In genomic region chr7:116732788-116733709, GRCh38 we compare ENCODE assay signal across 26 cellular contexts.
DNase-seq lines count a peak whose midpoint lies in the region; ATAC-seq and TF ChIP-seq lines count a peak whose summit lies in the region.
"Had no signal": no experiment of that assay in that cellular context is flagged by ENCODE, and none has a peak within 500 bp of the region (broad histone marks: within the 10 kb centered on the region; RNA-seq: fewer than 3 reads in every experiment).

No MANE protein-coding gene starts in this region.

- peak overlapping the region; percentile 60 for H3K9ac ChIP-seq in Karpas-422 (ENCODE audit: low read length)
- no peak overlapping the region for H3K9ac ChIP-seq in PC-3 (ENCODE audit: low read length)
- peak overlapping the region; percentile 60 for H3K9ac ChIP-seq in skeletal muscle satellite cell (ENCODE audit: low read depth, low read length)
- H3K9ac ChIP-seq: SK-N-SH had no signal

- H4K20me1 ChIP-seq in Karpas-422 (ENCODE audit: insufficient read depth, low read depth, low read length), result no peaks in the 10 kb centered on the region
- H4K20me1 ChIP-seq in PC-3 (ENCODE audit: low read length), result peaks cover 17% of the 10 kb centered on the region

- DNase-seq in Karpas-422 (peak; percentile 83), PC-3 (no peak), right lobe of liver (no peak), DMS53 treated with DMSO at 0.1 percent for 48 hours (lab: John Stamatoyannopoulos, UW; ENCODE audit: unreplicated experiment) (no peak), HCEC 1CT (no peak), uterus (no peak)
- DNase-seq: C1 segment of cervical spinal cord; Caco-2; CD4-positive, alpha-beta memory T cell; DMS 273 treated with DMSO at 0.1 percent for 48 hours; DMS79 treated with DMSO at 0.1 percent for 48 hours; GF-D8; HFFc6; IMR-90; KG1; NCI-H1105; NCI-H1436 treated with DMSO at 0.1 percent for 48 hours; NCI-H187 treated with DMSO at 0.1 percent for 48 hours; NCI-H446; NCI-H524 treated with DMSO at 0.1 percent for 48 hours; OCI-M1; SIG-M5; SK-N-SH; SW 1271 had no signal

- H2AFZ ChIP-seq in Karpas-422 (ENCODE audit: low read length) (no peak overlapping the region), PC-3 (ENCODE audit: low read length) (no peak overlapping the region)

- H3K9me2 ChIP-seq in Karpas-422 (replicated peaks; ENCODE audit: insufficient read depth, low read length) (no peaks in the 10 kb centered on the region), PC-3 (replicated peaks; ENCODE audit: low read length) (no peaks in the 10 kb centered on the region)
- H3K9me2 ChIP-seq: SK-N-SH had no signal

- POLR2A ChIA-PET in PC-3 (lab: Charles Lee; ENCODE audit: unreplicated experiment), result no interaction called here

- TF ChIP-seq CTCF in PC-3 (conservative IDR thresholded peaks at IDR 0.05; ENCODE audit: low read depth, low read length) (no peak), right lobe of liver (IDR thresholded peaks at IDR 0.05) (no peak), uterus (IDR thresholded peaks at IDR 0.05) (no peak)

- H3K9me3 ChIP-seq in Karpas-422 (ENCODE audit: low read length) (no peaks in the 10 kb centered on the region), PC-3 (ENCODE audit: low read length) (no peaks in the 10 kb centered on the region), right lobe of liver (no peaks in the 10 kb centered on the region), skeletal muscle satellite cell (replicated peaks; ENCODE audit: low read length) (no peaks in the 10 kb centered on the region), uterus (no peaks in the 10 kb centered on the region)
- H3K9me3 ChIP-seq: Caco-2, SK-N-SH had no signal

- H3K27me3 ChIP-seq in Karpas-422 (ENCODE audit: low read length), result no peaks in the 10 kb centered on the region
- H3K27me3 ChIP-seq in PC-3 (ENCODE audit: low read length), result no peaks in the 10 kb centered on the region
- H3K27me3 ChIP-seq in right lobe of liver, result no peaks in the 10 kb centered on the region
- H3K27me3 ChIP-seq in skeletal muscle satellite cell (ENCODE audit: control insufficient read depth, insufficient read depth, low read length), result no peaks in the 10 kb centered on the region
- no peaks in the 10 kb centered on the region for H3K27me3 ChIP-seq in uterus

- H3K4me1 ChIP-seq in Karpas-422 (ENCODE audit: low read length), result peaks cover 99% of the 10 kb centered on the region
- H3K4me1 ChIP-seq in PC-3 (ENCODE audit: insufficient read depth, low read length), result peaks cover 22% of the 10 kb centered on the region
- H3K4me1 ChIP-seq in right lobe of liver, result peaks cover 0 to 49% (median 13%) of the 10 kb centered on the region in 4 donors
- peaks cover 67% of the 10 kb centered on the region for H3K4me1 ChIP-seq in skeletal muscle satellite cell (ENCODE audit: control insufficient read depth, insufficient read depth, low read length)
- no peaks in the 10 kb centered on the region for H3K4me1 ChIP-seq in uterus

- CTCF ChIA-PET in PC-3 (lab: Charles Lee), result no interaction called here

- intact Hi-C loops in PC-3 (cut with micrococcal nuclease) (no loop called here), right lobe of liver (cut with DNase I) (no loop called here), uterus (cut with DNase I; ENCODE audit: low total_unique reads) (no loop called here)

- BruUV-seq in PC-3 (replicated peaks; lab: Mats Ljungman, UMichigan), result TSS peak; percentile 7

- peaks cover 3% of the 10 kb centered on the region for H3F3A ChIP-seq in PC-3 (ENCODE audit: low read length, unreplicated experiment)

- no peak for ATAC-seq in PC-3
- peak in 1 of 4 donors; percentile 8 for ATAC-seq in right lobe of liver
- ATAC-seq in GM19023 (IDR thresholded peaks at IDR 0.05; ENCODE audit: unreplicated experiment), result no peak

- peak overlapping the region; percentile 46 for H3K4me3 ChIP-seq in Karpas-422 (ENCODE audit: low read length)
- H3K4me3 ChIP-seq in PC-3 (ENCODE audit: low read length), result no peak overlapping the region
- no peak overlapping the region for H3K4me3 ChIP-seq in right lobe of liver
- H3K4me3 ChIP-seq in skeletal muscle satellite cell (ENCODE audit: low read length), result no peak overlapping the region
- no peak overlapping the region for H3K4me3 ChIP-seq in uterus

- H3K36me3 ChIP-seq in Karpas-422 (ENCODE audit: insufficient read depth, low read length) (peaks cover 26% of the 10 kb centered on the region), PC-3 (ENCODE audit: low read depth, low read length) (peaks cover 52% of the 10 kb centered on the region), right lobe of liver (no peaks in the 10 kb centered on the region), skeletal muscle satellite cell (ENCODE audit: insufficient read depth, low read length) (peaks cover 39% of the 10 kb centered on the region), uterus (no peaks in the 10 kb centered on the region)

- H3K4me2 ChIP-seq in Karpas-422 (ENCODE audit: low read depth, low read length, poor library complexity, severe bottlenecking), result peak overlapping the region; percentile 75
- no peak overlapping the region for H3K4me2 ChIP-seq in PC-3 (ENCODE audit: low read length)
- no peak overlapping the region for H3K4me2 ChIP-seq in skeletal muscle satellite cell (ENCODE audit: low read length)
- H3K4me2 ChIP-seq: SK-N-SH had no signal

- H3K79me2 ChIP-seq in Karpas-422 (ENCODE audit: low read length) (peaks cover 81% of the 10 kb centered on the region), PC-3 (ENCODE audit: low read length) (peaks cover 65% of the 10 kb centered on the region)

- H3K27ac ChIP-seq in Karpas-422 (ENCODE audit: low read length) (peak overlapping the region; percentile 98), PC-3 (ENCODE audit: low read length) (no peak overlapping the region), right lobe of liver (peak overlapping the region in 2 of 3 donors; percentile 60 to 88), uterus (no peak overlapping the region)

- TF ChIP-seq POLR2A in right lobe of liver (IDR thresholded peaks at IDR 0.05) (no peak), uterus (IDR thresholded peaks at IDR 0.05) (no peak)

- WGBS in right lobe of liver (ENCODE audit: insufficient coverage, low coverage, low lambda C conversion rate, missing lambda C conversion rate), result 67% methylated on average over 7 of the region's 7 CpGs

Comparison
In these comparisons a context has a peak if more than half of its experiments do, and no peak if none do; other contexts are left out.
1. H3K27ac ChIP-seq: peak in Karpas-422 (single experiment) and right lobe of liver (2 of 3); none in PC-3 (single experiment) and uterus (0 of 2).